ENCODE assay signal across 13 cellular contexts in genomic region chr2:195411219-195411687, GRCh38.
DNase-seq lines count a peak whose midpoint lies in the region; ATAC-seq and TF ChIP-seq lines count a peak whose summit lies in the region.
"Had no signal": no experiment of that assay in that cellular context is flagged by ENCODE, and none has a peak within 500 bp of the region (broad histone marks: within the 10 kb centered on the region; RNA-seq: fewer than 3 reads in every experiment).

No MANE protein-coding gene starts in this region.

- DNase-seq in GM04504 (ENCODE audit: low read depth) (peak; percentile 42), MG63 (peak; percentile 9), astrocyte of the spinal cord (ENCODE audit: low read depth, low spot score) (peak; percentile 90), retinal pigment epithelial cell (ENCODE audit: low read depth) (peak; percentile 16), posterior vena cava (ENCODE audit: low spot score) (no peak), mucosa of descending colon (no peak)
- DNase-seq: activated CD4-positive, alpha-beta T cell treated with anti-CD3 and anti-CD28 coated beads for 36 hours; activated T-cell treated with anti-CD3 and anti-CD28 coated beads, Interleukin-2, amount 50 U/mL, for 72 hours; left ventricle myocardium superior; NCI-H1930 had no signal

- TF ChIP-seq CTCF in astrocyte of the spinal cord (IDR thresholded peaks at IDR 0.05; ENCODE audit: low read depth, low read length) (no peak), retinal pigment epithelial cell (conservative IDR thresholded peaks at IDR 0.05; ENCODE audit: low read depth, low read length) (no peak), mucosa of descending colon (IDR thresholded peaks at IDR 0.05) (no peak)

- in situ Hi-C loops in astrocyte of the spinal cord (cut with HindIII; ENCODE audit: low sequenced_read_pairs), result no loop called here

- H3K27me3 ChIP-seq in MG63, result no peaks in the 10 kb centered on the region
- H3K27me3 ChIP-seq: cardiac muscle cell had no signal

- H3K36me3 ChIP-seq in MG63 (no peaks in the 10 kb centered on the region), mucosa of descending colon (ENCODE audit: low read depth) (no peaks in the 10 kb centered on the region)
- H3K36me3 ChIP-seq: cardiac muscle cell had no signal

- H3K4me3 ChIP-seq in MG63 (no peak overlapping the region), astrocyte of the spinal cord (ENCODE audit: low read depth, low read length) (no peak overlapping the region), retinal pigment epithelial cell (ENCODE audit: low read length) (no peak overlapping the region), mucosa of descending colon (no peak overlapping the region)
- H3K4me3 ChIP-seq: cardiac muscle cell, skin epidermis had no signal

- H3K9me3 ChIP-seq in MG63 (no peaks in the 10 kb centered on the region), mucosa of descending colon (no peaks in the 10 kb centered on the region)

- intact Hi-C loops in posterior vena cava (cut with DNase I) (no loop called here), mucosa of descending colon (cut with DNase I, micrococcal nuclease) (no loop called here)

- ATAC-seq in HG03354 (IDR thresholded peaks at IDR 0.05; ENCODE audit: poor library complexity, severe bottlenecking, unreplicated experiment) (no peak), mucosa of descending colon (no peak)
- ATAC-seq: activated CD4-positive, alpha-beta T cell treated with anti-CD3 and anti-CD28 coated beads for 36 hours; activated T-cell treated with anti-CD3 and anti-CD28 coated beads, Interleukin-2, amount 50 U/mL, for 72 hours; left ventricle myocardium superior had no signal

- no peaks in the 10 kb centered on the region for H3K4me1 ChIP-seq in mucosa of descending colon (ENCODE audit: low read depth)

Comparison
In these comparisons a context has a peak if more than half of its experiments do, and no peak if none do; other contexts are left out.
1. DNase-seq: peak in GM04504 (single experiment), MG63 (single experiment), astrocyte of the spinal cord (single experiment) and retinal pigment epithelial cell (single experiment); none in posterior vena cava (single experiment) and mucosa of descending colon (0 of 3).